ENCODE assay signal across 10 cellular contexts in genomic region chr3:25781145-25781757, GRCh38. TPM values are rescaled to one million over a fixed set of nuclear protein-coding genes. Genes with fewer than 3 reads are reported as not detected.
DNase-seq lines count a peak whose midpoint lies in the region; ATAC-seq and TF ChIP-seq lines count a peak whose summit lies in the region.
"Had no signal": no experiment of that assay in that cellular context is flagged by ENCODE, and none has a peak within 500 bp of the region (broad histone marks: within the 10 kb centered on the region; RNA-seq: fewer than 3 reads in every experiment).

No MANE protein-coding gene starts in this region.

- peak overlapping the region; percentile 87 for H3K4me3 Mint-ChIP-seq in activated CD4-positive, alpha-beta memory T cell treated with anti-CD3 and anti-CD28 coated beads for 36 hours
- peak overlapping the region; percentile 38 for H3K4me3 Mint-ChIP-seq in natural killer cell

- DNase-seq in GM06990 (ENCODE audit: extremely low read depth, insufficient read length) (no peak), natural killer cell (no peak), dedifferentiated amniotic fluid mesenchymal stem cell (ENCODE audit: extremely low spot score) (no peak), DMS53 (lab: John Stamatoyannopoulos, UW) (no peak)
- DNase-seq in activated CD4-positive, alpha-beta memory T cell treated with anti-CD3 and anti-CD28 coated beads for 36 hours: no peak
- DNase-seq: body of pancreas, GOT3, heart left ventricle had no signal

- H3K27ac ChIP-seq in HEK293 (ENCODE audit: extremely low read depth, low read depth, low read length): no peak overlapping the region
- H3K27ac ChIP-seq: body of pancreas, heart left ventricle had no signal

- no peaks in the 10 kb centered on the region for H3K9me3 Mint-ChIP-seq in activated CD4-positive, alpha-beta memory T cell treated with anti-CD3 and anti-CD28 coated beads for 36 hours
- no peaks in the 10 kb centered on the region for H3K9me3 Mint-ChIP-seq in natural killer cell

- H3K4me3 ChIP-seq in GM06990 (replicated peaks; ENCODE audit: low read depth, low read length) (peak overlapping the region; percentile 90), HEK293 (ENCODE audit: low read depth, low read length) (no peak overlapping the region)
- H3K4me3 ChIP-seq: body of pancreas had no signal

- ATAC-seq in natural killer cell: no peak
- ATAC-seq in GM18498 (IDR thresholded peaks at IDR 0.05; ENCODE audit: unreplicated experiment): no peak
- ATAC-seq: body of pancreas, heart left ventricle had no signal

- H3K27me3 ChIP-seq in GM06990 (replicated peaks; ENCODE audit: control insufficient read depth, insufficient read depth, low read length): no peaks in the 10 kb centered on the region
- H3K27me3 ChIP-seq: body of pancreas, heart left ventricle had no signal

- peaks cover 57% of the 10 kb centered on the region for H3K4me1 Mint-ChIP-seq in activated CD4-positive, alpha-beta memory T cell treated with anti-CD3 and anti-CD28 coated beads for 36 hours (ENCODE audit: low read depth)
- H3K4me1 Mint-ChIP-seq in natural killer cell: peaks cover 45 to 48% of the 10 kb centered on the region in 2 donors

- intact Hi-C loops in activated CD4-positive, alpha-beta memory T cell treated with anti-CD3 and anti-CD28 coated beads for 36 hours (cut with micrococcal nuclease): loop anchor here (5.0 to 10.0 kb wide), 4 partner anchors 36 to 1864 kb away; partner anchors contain the start of genes NKIRAS1, NR1D2 and RPL15
- intact Hi-C loops in natural killer cell (cut with micrococcal nuclease): loop anchor here (5.0 kb wide), 1 partner anchor 76 kb away; no protein-coding TSS in a partner anchor

- H3K4me1 ChIP-seq in HEK293 (ENCODE audit: control insufficient read depth, insufficient read depth, low read length): no peaks in the 10 kb centered on the region

- no peaks in the 10 kb centered on the region for H3K27me3 Mint-ChIP-seq in activated CD4-positive, alpha-beta memory T cell treated with anti-CD3 and anti-CD28 coated beads for 36 hours
- H3K27me3 Mint-ChIP-seq in natural killer cell (ENCODE audit: low read depth in 2 of 2): no peaks in the 10 kb centered on the region

- H3K27ac Mint-ChIP-seq in activated CD4-positive, alpha-beta memory T cell treated with anti-CD3 and anti-CD28 coated beads for 36 hours: no peak overlapping the region
- H3K27ac Mint-ChIP-seq in natural killer cell: peak overlapping the region; percentile 85 to 87

- TF ChIP-seq CTCF in GM06990 (IDR thresholded peaks at IDR 0.05; ENCODE audit: insufficient read depth, low read length, poor library complexity, severe bottlenecking): no peak
- no peak for TF ChIP-seq CTCF in HEK293 (tag by site-specific recombination; IDR thresholded peaks at IDR 0.05)
- TF ChIP-seq CTCF in natural killer cell (IDR thresholded peaks at IDR 0.05): no peak

- H3K36me3 ChIP-seq in GM06990 (ENCODE audit: control insufficient read depth, insufficient read depth, low read length) (peaks cover 1% of the 10 kb centered on the region; the same call in 1 of the 2 replicates), HEK293 (ENCODE audit: control insufficient read depth in 2 of 2, insufficient read depth in 1 of 2, low read length in 2 of 2) (peaks cover 0 to 18% of the 10 kb centered on the region in 2 experiments; a peak in 2 of 3 replicates)

- H3K9me3 ChIP-seq in HEK293 (ENCODE audit: control insufficient read depth, insufficient read depth, low read depth, low read length): no peaks in the 10 kb centered on the region
- H3K9me3 ChIP-seq: body of pancreas, heart left ventricle had no signal

- peaks cover 24% of the 10 kb centered on the region for H3K36me3 Mint-ChIP-seq in activated CD4-positive, alpha-beta memory T cell treated with anti-CD3 and anti-CD28 coated beads for 36 hours
- H3K36me3 Mint-ChIP-seq in natural killer cell: peaks cover 19% of the 10 kb centered on the region

- POLR2A ChIA-PET in HEK293 (lab: Yijun Ruan, JAX): no interaction called here
- POLR2A ChIA-PET in activated CD4-positive, alpha-beta memory T cell treated with anti-CD3 and anti-CD28 coated beads for 36 hours (lab: Charles Lee): interaction anchor here (1.2 kb wide), 1 partner anchor 113 kb away, joined by 3 read pairs; no protein-coding TSS in a partner anchor

- CTCF ChIA-PET in HEK293 (lab: Yijun Ruan, JAX): interaction anchor here (0.6 kb wide), 1 partner anchor 24 kb away, joined by 3 read pairs; no protein-coding TSS in a partner anchor
- CTCF ChIA-PET in activated CD4-positive, alpha-beta memory T cell treated with anti-CD3 and anti-CD28 coated beads for 36 hours (lab: Charles Lee): no interaction called here

TF ChIP-seq in HEK293, 187 proteins besides CTCF, POLR2A, EP300 and RAD21:
- no peak for TF ChIP-seq ZNF561 (tag by site-specific recombination; IDR thresholded peaks at IDR 0.05; ENCODE audit: borderline replicate concordance)
- 0 out of 2 replicates have a peak, but pooled peaks have one; percentile 12 for TF ChIP-seq SCRT2 (tag by site-specific recombination; IDR thresholded peaks at IDR 0.05)

RNA-seq across cellular contexts. Expression of gene NGLY1, which starts 2.0 kb away (rescaled TPM):
- 10 to 100 TPM; 51.5 to 56.7 TPM for total RNA-seq in activated CD4-positive, alpha-beta memory T cell treated with anti-CD3 and anti-CD28 coated beads for 36 hours
- total RNA-seq in natural killer cell: 10 to 100 TPM; 63.0 to 93.5 (median 88.6) TPM

RNA-seq across cellular contexts. Expression of gene OXSM, which starts 8.6 kb away (rescaled TPM):
- total RNA-seq in activated CD4-positive, alpha-beta memory T cell treated with anti-CD3 and anti-CD28 coated beads for 36 hours: 10 to 100 TPM; 15.1 to 16.1 TPM
- 10 to 100 TPM in 1 of 3 donors, 1 to 10 TPM in 2; 7.3 to 12.2 (median 8.6) TPM for total RNA-seq in natural killer cell
